26 cellular contexts compared by ENCODE assay signal in genomic region chr6:125577263-125577662, GRCh38.
"Had no signal": no experiment of that assay in that cellular context is flagged by ENCODE, and none has a peak within 500 bp of the region (broad histone marks: within the 10 kb centered on the region; RNA-seq: fewer than 3 reads in every experiment).

No MANE protein-coding gene starts in this region.

- H3K4me1 ChIP-seq: colonic mucosa, gastrocnemius medialis, heart left ventricle, neural progenitor cell, parathyroid adenoma, right atrium auricular region, sigmoid colon, spleen, tibial artery had no signal

- H3K27me3 Mint-ChIP-seq: dendritic cell treated with granulocyte-macrophage colony-stimulating factor and Interleukin-4, amounts not matched to agents 40 ng/mL and 50 ng/mL, for 4 days; progenitor cell of endocrine pancreas; type B pancreatic cell had no signal

- H3K9me3 ChIP-seq: colonic mucosa, gastrocnemius medialis, heart left ventricle, right atrium auricular region, sigmoid colon, spleen, testis, tibial artery had no signal

- H3K4me3 Mint-ChIP-seq: dendritic cell treated with granulocyte-macrophage colony-stimulating factor and Interleukin-4, amounts not matched to agents 40 ng/mL and 50 ng/mL, for 4 days; endodermal cell; memory B cell; natural killer cell treated with Interleukin-12 subunit alpha and Interleukin-12 subunit beta and Interleukin-15 and Interleukin-18, amount 100 ng/mL, for 72 hours; neural progenitor cell; stimulated activated memory B cell treated with anti-CD40 and anti-IgM and Interleukin-4, amounts not matched to agents 10 μg/mL and 1 μg/mL and 100 μg/mL, for 72 hours; type B pancreatic cell had no signal

- H3K4me3 ChIP-seq: colonic mucosa, gastrocnemius medialis, heart left ventricle, hepatocyte, lung, neural progenitor cell, right atrium auricular region, sigmoid colon, spleen, testis, tibial artery had no signal

- H3K36me3 ChIP-seq: colonic mucosa, gastrocnemius medialis, heart left ventricle, neural progenitor cell, right atrium auricular region, sigmoid colon, spleen, tibial artery had no signal

- H3K36me3 Mint-ChIP-seq: memory B cell; natural killer cell treated with Interleukin-12 subunit alpha and Interleukin-12 subunit beta and Interleukin-15 and Interleukin-18, amount 100 ng/mL, for 72 hours; neural progenitor cell; stimulated activated memory B cell treated with anti-CD40 and anti-IgM and Interleukin-4, amounts not matched to agents 10 μg/mL and 1 μg/mL and 100 μg/mL, for 72 hours; type B pancreatic cell had no signal

- H3K4me1 Mint-ChIP-seq: endodermal cell; memory B cell; stimulated activated memory B cell treated with anti-CD40 and anti-IgM and Interleukin-4, amounts not matched to agents 10 μg/mL and 1 μg/mL and 100 μg/mL, for 72 hours had no signal

- H3K27ac Mint-ChIP-seq: dendritic cell treated with granulocyte-macrophage colony-stimulating factor and Interleukin-4, amounts not matched to agents 40 ng/mL and 50 ng/mL, for 4 days; endodermal cell; memory B cell; natural killer cell treated with Interleukin-12 subunit alpha and Interleukin-12 subunit beta and Interleukin-15 and Interleukin-18, amount 100 ng/mL, for 72 hours; neural progenitor cell; progenitor cell of endocrine pancreas; stimulated activated memory B cell treated with anti-CD40 and anti-IgM and Interleukin-4, amounts not matched to agents 10 μg/mL and 1 μg/mL and 100 μg/mL, for 72 hours; type B pancreatic cell had no signal

- H3K9me3 Mint-ChIP-seq: dendritic cell treated with granulocyte-macrophage colony-stimulating factor and Interleukin-4, amounts not matched to agents 40 ng/mL and 50 ng/mL, for 4 days; endodermal cell; memory B cell; natural killer cell treated with Interleukin-12 subunit alpha and Interleukin-12 subunit beta and Interleukin-15 and Interleukin-18, amount 100 ng/mL, for 72 hours; neural progenitor cell; stimulated activated memory B cell treated with anti-CD40 and anti-IgM and Interleukin-4, amounts not matched to agents 10 μg/mL and 1 μg/mL and 100 μg/mL, for 72 hours; type B pancreatic cell had no signal

- H3K9ac ChIP-seq: neural progenitor cell, parathyroid adenoma had no signal

- H3K27ac ChIP-seq: colonic mucosa, epithelial cell of prostate, gastrocnemius medialis, heart left ventricle, hepatocyte, neural progenitor cell, parathyroid adenoma, right atrium auricular region, sigmoid colon, spleen, testis, tibial artery had no signal

- H3K79me2 ChIP-seq: hepatocyte, parathyroid adenoma had no signal

- DNase-seq: colonic mucosa; effector CD8-positive, alpha-beta T cell; endodermal cell; foreskin fibroblast; gastrocnemius medialis; heart left ventricle; kidney; sigmoid colon; spleen; stimulated activated CD4-positive, alpha-beta T cell treated with anti-CD3 and anti-CD28 coated beads, Interleukin-4, amount 100 ng/mL, for 4 hours; stimulated activated naive CD8-positive, alpha-beta T cell treated with anti-CD3 and anti-CD28 coated beads, Interleukin-15, Interleukin-2, amounts not matched to agents 100 U/mL and 50 U/mL, for 24 hours; substantia nigra; testis; tibial artery had no signal

- H2AFZ ChIP-seq: hepatocyte, neural progenitor cell, parathyroid adenoma had no signal

- H3K27me3 ChIP-seq: colonic mucosa, gastrocnemius medialis, heart left ventricle, hepatocyte, neural progenitor cell, right atrium auricular region, sigmoid colon, testis, tibial artery had no signal

- H3K4me2 ChIP-seq: hepatocyte, neural progenitor cell had no signal
